In the genomic region with DNA sequence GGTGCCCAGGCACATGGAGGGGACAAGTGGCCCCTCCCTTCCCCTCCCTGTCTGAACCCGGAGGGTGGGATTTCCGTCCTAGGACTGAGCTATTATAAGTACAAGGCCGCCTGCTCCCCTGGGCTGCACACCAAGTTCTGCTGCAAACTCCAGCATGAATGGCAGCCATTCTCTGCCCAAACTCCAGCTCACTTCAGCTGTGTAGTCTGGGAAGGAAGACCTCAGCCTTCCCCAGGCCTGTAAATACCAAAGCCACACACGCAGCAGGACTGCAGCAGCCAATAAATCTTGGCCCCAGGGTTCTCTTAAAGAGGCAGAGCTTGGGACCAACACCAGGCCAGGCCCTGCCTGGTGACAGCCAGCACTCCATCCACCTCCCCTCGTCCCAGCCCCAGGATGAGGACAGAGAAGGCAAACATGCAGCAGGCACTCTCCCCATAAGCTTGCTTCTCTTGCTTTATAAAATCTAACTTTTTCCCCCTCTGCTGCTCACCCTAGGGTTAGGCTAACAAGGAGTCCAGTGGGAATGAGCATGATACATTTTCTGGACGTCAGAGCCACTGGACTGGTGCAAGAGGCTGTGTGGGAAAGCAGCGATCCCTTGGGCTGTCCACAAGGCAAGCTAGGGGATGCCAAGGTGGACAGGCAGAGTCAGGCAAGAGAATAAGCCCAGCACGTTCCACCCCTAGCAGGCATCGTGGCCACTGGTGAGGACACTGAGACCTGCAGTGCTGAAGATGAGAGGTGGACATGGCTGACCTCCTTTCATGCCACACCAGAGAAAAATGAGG, we compare ENCODE assay signal across 8 cellular contexts.
DNase-seq lines count a peak whose midpoint lies in the region; ATAC-seq lines count a peak whose summit lies in the region.
"Had no signal": no experiment of that assay in that cellular context is flagged by ENCODE, and none has a peak within 500 bp of the region (broad histone marks: within the 10 kb centered on the region; RNA-seq: fewer than 3 reads in every experiment).

No MANE protein-coding gene starts in this region.

- in situ Hi-C loops in SK-MEL-5 (cut with HindIII; ENCODE audit: low pct_unique_long_range_greater_than_20kb, low sequenced_read_pairs) = no loop called here

- ATAC-seq in HG02981 (IDR thresholded peaks at IDR 0.05; ENCODE audit: unreplicated experiment) (no peak), GM18868 (IDR thresholded peaks at IDR 0.05; ENCODE audit: unreplicated experiment) (no peak)

- peak; percentile 30 for DNase-seq in SK-MEL-5 (ENCODE audit: low read depth, low spot score)
- peak; percentile 77 for DNase-seq in foreskin melanocyte
- peak; percentile 80 for DNase-seq in myocyte (ENCODE audit: low read depth)
- peak; percentile 79 for DNase-seq in ureter (ENCODE audit: low spot score)
- no peak for DNase-seq in NCI-H2081 treated with DMSO at 0.1 percent for 48 hours (lab: John Stamatoyannopoulos, UW)
- DNase-seq: H7 had no signal
